In the genomic region with DNA sequence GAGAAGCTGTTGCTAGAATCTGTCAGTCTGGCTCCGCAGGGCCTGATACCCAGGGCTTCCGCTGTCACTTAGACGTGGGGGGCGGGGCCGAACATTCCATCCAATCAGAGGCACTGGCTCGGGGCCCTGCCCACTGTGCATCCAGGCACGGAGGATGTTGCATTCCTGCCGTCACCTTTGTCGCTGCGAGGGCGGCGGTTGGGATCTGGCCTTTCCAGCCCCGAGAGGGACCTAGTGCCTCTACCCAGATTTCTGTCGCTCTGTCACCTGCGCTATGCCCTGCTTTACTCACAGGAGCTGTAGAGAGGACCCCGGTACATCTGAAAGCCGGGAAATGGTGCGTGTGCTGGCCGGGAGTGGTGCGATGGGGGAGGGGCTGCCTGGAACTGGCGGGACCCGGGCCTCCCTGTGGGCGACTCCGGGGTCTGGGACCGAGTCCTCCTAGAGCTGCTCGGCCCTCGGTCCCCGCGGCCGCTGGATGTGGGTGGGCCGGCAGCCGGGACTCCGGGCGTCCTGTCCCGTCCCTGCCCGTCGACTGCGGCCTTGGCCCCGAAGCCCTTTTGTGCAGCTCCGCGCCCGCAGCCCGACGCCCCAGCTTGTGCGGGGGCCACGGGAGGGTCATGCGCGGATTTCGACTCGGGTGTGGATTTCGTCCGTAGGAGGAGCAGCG, we compare ENCODE assay signal across 8 cellular contexts. TPM values are rescaled to one million over a fixed set of nuclear protein-coding genes. Genes with fewer than 3 reads are reported as not detected.
DNase-seq lines count a peak whose midpoint lies in the region; ATAC-seq lines count a peak whose summit lies in the region.

Gene ZNF439 (plus strand): TSS at position 133 of the 670 bp plus-strand sequence. CDS start 142 bp downstream, at position 275.

- H3K4me1 ChIP-seq in ectodermal cell (ENCODE audit: control insufficient read depth, insufficient read depth, low read length), result no peaks in the 10 kb centered on the region

- CTCF ChIA-PET in activated CD8-positive, alpha-beta T cell treated with anti-CD3 and anti-CD28 coated beads, Interleukin-2, amount 10 ng/mL, durations not matched to agents 7 days and 5 days (lab: Charles Lee), result interaction anchor here (1.0 to 2.8 kb wide), 2 partner anchors 51 to 75 kb away, joined by 4 to 13 read pairs; partner anchors contain the start of gene ZNF491

- peak within 1 kb of the TSS; percentile 79 for H3K4me3 Mint-ChIP-seq in activated CD8-positive, alpha-beta T cell treated with anti-CD3 and anti-CD28 coated beads, Interleukin-2, amount 10 ng/mL, durations not matched to agents 7 days and 5 days

- no peaks in the 10 kb centered on the region for H3K27me3 Mint-ChIP-seq in activated CD8-positive, alpha-beta T cell treated with anti-CD3 and anti-CD28 coated beads, Interleukin-2, amount 10 ng/mL, durations not matched to agents 7 days and 5 days (ENCODE audit: low read depth)

- POLR2A ChIA-PET in activated CD8-positive, alpha-beta T cell treated with anti-CD3 and anti-CD28 coated beads, Interleukin-2, amount 10 ng/mL, durations not matched to agents 7 days and 5 days (lab: Charles Lee), result interaction anchor here (0.7 to 1.3 kb wide), 2 partner anchors 10 to 254 kb away, joined by 3 read pairs; no protein-coding TSS in a partner anchor

- H3K9me3 Mint-ChIP-seq in activated CD8-positive, alpha-beta T cell treated with anti-CD3 and anti-CD28 coated beads, Interleukin-2, amount 10 ng/mL, durations not matched to agents 7 days and 5 days (ENCODE audit: insufficient read depth), result peaks cover 22% of the 10 kb centered on the region

- no peaks in the 10 kb centered on the region for H3K36me3 ChIP-seq in ectodermal cell (ENCODE audit: control insufficient read depth, insufficient read depth, low read length)

- in situ Hi-C loops in G401 (cut with HindIII; ENCODE audit: low sequenced_read_pairs), result no loop called here

- no peaks in the 10 kb centered on the region for H3K9me3 ChIP-seq in ectodermal cell (ENCODE audit: control insufficient read depth, low read length)

- peak within 1 kb of the TSS; percentile 83 for H3K27ac Mint-ChIP-seq in activated CD8-positive, alpha-beta T cell treated with anti-CD3 and anti-CD28 coated beads, Interleukin-2, amount 10 ng/mL, durations not matched to agents 7 days and 5 days

- peaks cover 22% of the 10 kb centered on the region for H3K4me1 Mint-ChIP-seq in activated CD8-positive, alpha-beta T cell treated with anti-CD3 and anti-CD28 coated beads, Interleukin-2, amount 10 ng/mL, durations not matched to agents 7 days and 5 days (ENCODE audit: low read depth)

- DNase-seq in G401 (ENCODE audit: low spot score) (peak; percentile 96), NCI-H526 treated with DMSO at 0.1 percent for 48 hours (lab: John Stamatoyannopoulos, UW) (peak; percentile 76), medulla oblongata (ENCODE audit: extremely low spot score) (peak; percentile 96)
- peak; percentile 95 for DNase-seq in activated CD8-positive, alpha-beta T cell treated with anti-CD3 and anti-CD28 coated beads, Interleukin-2, amount 10 ng/mL, durations not matched to agents 7 days and 5 days
- DNase-seq in stimulated activated CD4-positive, alpha-beta T cell treated with anti-CD3 and anti-CD28 coated beads, TNF-alpha, amount 100 ng/mL, for 24 hours (ENCODE audit: low read depth in 3 of 3), result peak; percentile 80 to 92 (median 81)

- peaks cover 38% of the 10 kb centered on the region for H3K36me3 Mint-ChIP-seq in activated CD8-positive, alpha-beta T cell treated with anti-CD3 and anti-CD28 coated beads, Interleukin-2, amount 10 ng/mL, durations not matched to agents 7 days and 5 days (ENCODE audit: low read depth)

- no peaks in the 10 kb centered on the region for H3K27me3 ChIP-seq in ectodermal cell (ENCODE audit: control insufficient read depth, insufficient read depth, low read length, poor library complexity, severe bottlenecking)

- H3K27ac ChIP-seq in ectodermal cell (ENCODE audit: insufficient read depth, low read depth, low read length, poor library complexity, severe bottlenecking), result no peak within 1 kb of the TSS

- 63 to 66% methylated on average over 53 of the region's 53 CpGs for WGBS in ectodermal cell, 2 experiments

- ATAC-seq in HG02870 (IDR thresholded peaks at IDR 0.05; ENCODE audit: unreplicated experiment), result peak; percentile 82
- ATAC-seq in activated CD8-positive, alpha-beta T cell treated with anti-CD3 and anti-CD28 coated beads, Interleukin-2, amount 10 ng/mL, durations not matched to agents 7 days and 5 days, result peak; percentile 100
- no peak for ATAC-seq in GM19324 (IDR thresholded peaks at IDR 0.05; ENCODE audit: low FRiP score, unreplicated experiment)

- peak within 1 kb of the TSS; percentile 36 for H3K4me3 ChIP-seq in ectodermal cell (ENCODE audit: insufficient read depth, low read depth, low read length)

RNA-seq across cellular contexts. Expression of gene ZNF439, which starts in this region (rescaled TPM):
- 0.20 TPM in 1 of 2 replicates, not detected in the other for total RNA-seq in G401 (2014; rRNA removed; shearing (Covaris generic))
- total RNA-seq in activated CD8-positive, alpha-beta T cell treated with anti-CD3 and anti-CD28 coated beads, Interleukin-2, amount 10 ng/mL, durations not matched to agents 7 days and 5 days, result 10 to 100 TPM in 1 of 2 experiments, 1 to 10 TPM in 1; 9.7 to 10.2 TPM
- 4.2 TPM for polyA plus RNA-seq in ectodermal cell (2013, experiment 1 of 4)
- polyA plus RNA-seq in ectodermal cell (2013, experiment 2 of 4), result 4.8 TPM
- polyA plus RNA-seq in ectodermal cell (2013, experiment 3 of 4), result 3.9 TPM
- 3.7 TPM for polyA plus RNA-seq in ectodermal cell (2013, experiment 4 of 4)

Comparison
In these comparisons a context has a peak if more than half of its experiments do, and no peak if none do; other contexts are left out.
1. Peak in DNase-seq in G401; RNA of the gene not detected or under 1 TPM.